In the genomic region with DNA sequence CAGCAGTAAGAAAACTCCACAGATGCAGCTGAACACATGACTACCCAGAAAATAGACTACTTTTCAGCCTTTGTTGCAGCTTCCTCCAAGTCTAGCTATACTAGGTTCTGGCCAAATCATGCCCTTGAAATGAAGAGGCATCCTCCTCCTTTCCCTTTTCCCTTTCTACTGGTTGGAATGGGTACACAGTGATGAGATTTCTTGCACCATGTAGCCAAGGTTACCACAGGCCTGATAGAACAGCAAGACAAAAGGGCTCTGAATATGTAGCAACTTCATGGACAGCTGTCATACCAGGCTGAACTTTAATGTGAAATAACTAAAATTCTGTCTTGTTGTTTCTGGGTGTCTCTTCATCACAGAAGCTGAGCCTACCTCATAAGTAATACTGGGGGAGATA, we compare ENCODE assay signal across 28 cellular contexts.
"Had no signal": no experiment of that assay in that cellular context is flagged by ENCODE, and none has a peak within 500 bp of the region (broad histone marks: within the 10 kb centered on the region; RNA-seq: fewer than 3 reads in every experiment).

No MANE protein-coding gene starts in this region.

- H3K4me3 ChIP-seq: adrenal gland, breast epithelium, colonic mucosa, MG63, Peyer's patch, SJCRH30 had no signal

- H3K27me3 ChIP-seq: adrenal gland, breast epithelium, colonic mucosa, MG63, Peyer's patch, SJCRH30 had no signal

- H3K27ac ChIP-seq: adrenal gland, breast epithelium, colonic mucosa, Peyer's patch, RWPE1, SJCRH30 had no signal

- H3K27me3 Mint-ChIP-seq: activated B cell treated with CpG ODN at 0.5 μM for 24 hours had no signal

- H3K4me1 Mint-ChIP-seq: activated B cell treated with CpG ODN at 0.5 μM for 24 hours; activated CD4-positive, alpha-beta memory T cell treated with anti-CD3 and anti-CD28 coated beads, Interleukin-2, amount 10 ng/mL, durations not matched to agents 7 days and 5 days; activated naive CD4-positive, alpha-beta T cell treated with anti-CD3 and anti-CD28 coated beads, Interleukin-2, amount 10 ng/mL, durations not matched to agents 7 days and 5 days; activated naive CD8-positive, alpha-beta T cell treated with anti-CD3 and anti-CD28 coated beads for 36 hours; activated T-helper 17 cell treated with anti-CD3 and anti-CD28 coated beads, Interleukin-2, amount 50 U/mL, for 72 hours had no signal

- DNase-seq: activated B cell treated with CpG ODN at 0.5 μM for 24 hours; activated CD4-positive, alpha-beta memory T cell treated with anti-CD3 and anti-CD28 coated beads, Interleukin-2, amount 10 ng/mL, durations not matched to agents 7 days and 5 days; activated CD4-positive, alpha-beta T cell treated with anti-CD3 and anti-CD28 coated beads for 1 hour; activated CD4-positive, alpha-beta T cell treated with anti-CD3 and anti-CD28 coated beads, Interleukin-2, amount 50 U/mL, for 1 hour; activated gamma-delta T cell treated with Interleukin-2 at 50 U/mL for 16 hours; activated naive CD4-positive, alpha-beta T cell treated with anti-CD3 and anti-CD28 coated beads, Interleukin-2, amount 10 ng/mL, durations not matched to agents 7 days and 5 days; activated naive CD8-positive, alpha-beta T cell treated with anti-CD3 and anti-CD28 coated beads for 36 hours; activated T-cell treated with anti-CD3 and anti-CD28 coated beads for 4 hours; activated T-cell treated with anti-CD3 and anti-CD28 coated beads, Interleukin-2, amount 50 U/mL, for 48 hours; colonic mucosa; KG1; MG63; NCI-H1048; NCI-H146; NCI-H187 treated with DMSO at 0.1 percent for 48 hours; NCI-H2081 treated with DMSO at 0.1 percent for 48 hours; NCI-H446; NCI-H524; Peyer's patch; Right ventricle myocardium superior; SJCRH30; SK-N-SH; T-helper 9 cell had no signal

- H3K27ac Mint-ChIP-seq: activated B cell treated with CpG ODN at 0.5 μM for 24 hours; activated CD4-positive, alpha-beta memory T cell treated with anti-CD3 and anti-CD28 coated beads, Interleukin-2, amount 10 ng/mL, durations not matched to agents 7 days and 5 days; activated naive CD4-positive, alpha-beta T cell treated with anti-CD3 and anti-CD28 coated beads, Interleukin-2, amount 10 ng/mL, durations not matched to agents 7 days and 5 days; activated naive CD8-positive, alpha-beta T cell treated with anti-CD3 and anti-CD28 coated beads for 36 hours; activated T-helper 17 cell treated with anti-CD3 and anti-CD28 coated beads, Interleukin-2, amount 50 U/mL, for 72 hours; T-helper 1 cell treated with Interleukin-12 subunit alpha and Interleukin-12 subunit beta and Interleukin-4 antibody, amounts not matched to agents 30 μg/mL and 1 μg/mL, for 36 hours had no signal

- ATAC-seq: activated T-helper 17 cell treated with anti-CD3 and anti-CD28 coated beads, Interleukin-2, amount 50 U/mL, for 72 hours had no signal

- H3K4me3 Mint-ChIP-seq: activated B cell treated with CpG ODN at 0.5 μM for 24 hours; activated CD4-positive, alpha-beta memory T cell treated with anti-CD3 and anti-CD28 coated beads, Interleukin-2, amount 10 ng/mL, durations not matched to agents 7 days and 5 days; activated naive CD4-positive, alpha-beta T cell treated with anti-CD3 and anti-CD28 coated beads, Interleukin-2, amount 10 ng/mL, durations not matched to agents 7 days and 5 days; activated naive CD8-positive, alpha-beta T cell treated with anti-CD3 and anti-CD28 coated beads for 36 hours; activated T-helper 17 cell treated with anti-CD3 and anti-CD28 coated beads, Interleukin-2, amount 50 U/mL, for 72 hours; T-helper 1 cell treated with Interleukin-12 subunit alpha and Interleukin-12 subunit beta and Interleukin-4 antibody, amounts not matched to agents 30 μg/mL and 1 μg/mL, for 36 hours had no signal

- H3K9me3 ChIP-seq: adrenal gland, breast epithelium, colonic mucosa, MG63, Peyer's patch, SJCRH30, SK-N-SH had no signal

- H3K9me3 Mint-ChIP-seq: activated CD4-positive, alpha-beta memory T cell treated with anti-CD3 and anti-CD28 coated beads, Interleukin-2, amount 10 ng/mL, durations not matched to agents 7 days and 5 days; activated naive CD4-positive, alpha-beta T cell treated with anti-CD3 and anti-CD28 coated beads, Interleukin-2, amount 10 ng/mL, durations not matched to agents 7 days and 5 days; activated naive CD8-positive, alpha-beta T cell treated with anti-CD3 and anti-CD28 coated beads for 36 hours; activated T-helper 17 cell treated with anti-CD3 and anti-CD28 coated beads, Interleukin-2, amount 50 U/mL, for 72 hours; T-helper 1 cell treated with Interleukin-12 subunit alpha and Interleukin-12 subunit beta and Interleukin-4 antibody, amounts not matched to agents 30 μg/mL and 1 μg/mL, for 36 hours had no signal

- H3K36me3 Mint-ChIP-seq: activated naive CD4-positive, alpha-beta T cell treated with anti-CD3 and anti-CD28 coated beads, Interleukin-2, amount 10 ng/mL, durations not matched to agents 7 days and 5 days; activated naive CD8-positive, alpha-beta T cell treated with anti-CD3 and anti-CD28 coated beads for 36 hours had no signal
